In the genomic region with DNA sequence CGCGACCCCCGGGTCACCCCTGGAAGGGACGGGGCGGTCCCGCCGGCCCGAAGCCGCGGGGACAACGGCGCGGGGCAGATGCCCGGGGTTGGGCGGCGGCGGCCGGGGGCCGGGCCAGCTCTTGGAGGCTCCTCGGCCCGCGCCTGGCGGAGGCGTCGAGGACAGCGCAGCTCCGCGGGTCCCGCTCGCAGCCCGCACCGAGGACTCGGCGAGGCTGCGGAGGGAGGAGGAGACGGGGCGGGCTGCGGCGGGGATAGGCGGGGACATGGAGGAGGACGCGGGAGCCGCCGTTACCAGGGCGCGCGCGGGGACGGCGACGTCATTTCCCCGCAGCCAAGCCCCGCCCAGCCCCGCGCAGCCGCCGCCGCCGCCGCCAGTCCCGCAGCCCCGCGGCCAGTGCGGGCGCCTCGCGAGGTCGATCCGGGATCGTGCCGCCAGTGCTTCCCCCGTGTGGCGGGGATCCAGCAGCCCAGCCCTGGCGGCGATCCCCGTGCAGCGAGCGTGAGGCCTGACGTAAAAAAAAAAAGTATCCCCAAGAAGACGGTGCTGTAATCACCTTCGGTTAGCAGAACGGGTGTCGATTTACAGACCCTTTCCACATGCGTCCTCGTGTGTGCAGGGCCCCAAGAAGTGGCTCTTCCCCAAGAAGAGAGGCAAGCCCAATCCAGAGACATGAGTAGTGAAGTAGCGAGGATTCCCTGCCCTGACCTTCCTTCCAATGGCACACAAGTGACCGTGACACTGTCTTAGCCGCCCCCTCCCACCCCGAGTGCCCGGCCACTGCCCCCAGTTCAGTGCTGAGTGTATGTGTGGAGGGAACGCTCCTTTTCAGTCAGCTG, we compare ENCODE assay signal across 8 cellular contexts.
DNase-seq lines count a peak whose midpoint lies in the region; ATAC-seq lines count a peak whose summit lies in the region.

A gene with protein sequence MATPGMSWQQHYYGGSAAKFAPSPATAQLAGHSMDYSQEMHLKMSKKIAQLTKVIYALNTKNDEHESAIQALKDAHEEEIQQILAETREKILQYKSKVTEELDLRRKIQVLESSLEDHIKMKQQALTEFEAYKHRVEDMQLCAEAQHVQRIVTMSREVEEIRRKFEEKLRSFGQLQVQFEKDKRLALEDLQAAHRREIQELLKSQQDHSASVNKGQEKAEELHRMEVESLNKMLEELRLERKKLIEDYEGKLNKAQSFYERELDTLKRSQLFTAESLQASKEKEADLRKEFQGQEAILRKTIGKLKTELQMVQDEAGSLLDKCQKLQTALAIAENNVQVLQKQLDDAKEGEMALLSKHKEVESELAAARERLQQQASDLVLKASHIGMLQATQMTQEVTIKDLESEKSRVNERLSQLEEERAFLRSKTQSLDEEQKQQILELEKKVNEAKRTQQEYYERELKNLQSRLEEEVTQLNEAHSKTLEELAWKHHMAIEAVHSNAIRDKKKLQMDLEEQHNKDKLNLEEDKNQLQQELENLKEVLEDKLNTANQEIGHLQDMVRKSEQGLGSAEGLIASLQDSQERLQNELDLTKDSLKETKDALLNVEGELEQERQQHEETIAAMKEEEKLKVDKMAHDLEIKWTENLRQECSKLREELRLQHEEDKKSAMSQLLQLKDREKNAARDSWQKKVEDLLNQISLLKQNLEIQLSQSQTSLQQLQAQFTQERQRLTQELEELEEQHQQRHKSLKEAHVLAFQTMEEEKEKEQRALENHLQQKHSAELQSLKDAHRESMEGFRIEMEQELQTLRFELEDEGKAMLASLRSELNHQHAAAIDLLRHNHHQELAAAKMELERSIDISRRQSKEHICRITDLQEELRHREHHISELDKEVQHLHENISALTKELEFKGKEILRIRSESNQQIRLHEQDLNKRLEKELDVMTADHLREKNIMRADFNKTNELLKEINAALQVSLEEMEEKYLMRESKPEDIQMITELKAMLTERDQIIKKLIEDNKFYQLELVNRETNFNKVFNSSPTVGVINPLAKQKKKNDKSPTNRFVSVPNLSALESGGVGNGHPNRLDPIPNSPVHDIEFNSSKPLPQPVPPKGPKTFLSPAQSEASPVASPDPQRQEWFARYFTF (minus strand): TSS at position 216 of the 839 bp plus-strand sequence. CDS start 365 bp downstream, outside the sequence.

- ATAC-seq in HG03025 (IDR thresholded peaks at IDR 0.05; ENCODE audit: low FRiP score, unreplicated experiment), result peak; percentile 60
- ATAC-seq in activated CD4-positive, CD25-positive, alpha-beta regulatory T cell treated with anti-CD3 and anti-CD28 coated beads, Interleukin-2, amount 50 U/mL, for 24 hours, result peak; percentile 60 to 63

- peak; percentile 43 for DNase-seq in NCI-H1694 treated with DMSO at 0.1 percent for 48 hours (lab: John Stamatoyannopoulos, UW)
- no peak for DNase-seq in NCI-H1694 (lab: John Stamatoyannopoulos, UW)
- DNase-seq in NCI-H2196 treated with DMSO at 0.1 percent for 48 hours (lab: John Stamatoyannopoulos, UW; ENCODE audit: unreplicated experiment), result peak; percentile 32
- DNase-seq in cerebellar cortex (ENCODE audit: low spot score), result peak; percentile 66
- peak; percentile 63 for DNase-seq in kidney tubule cell (ENCODE audit: low spot score)
- peak; percentile 25 to 44 for DNase-seq in stimulated activated CD4-positive, alpha-beta T cell treated with anti-CD3 and anti-CD28 coated beads, Interleukin-1b, Interleukin-23, amount 100 ng/mL, for 1 hour (ENCODE audit: low read depth in 2 of 2)
